9 cellular contexts compared by ENCODE assay signal in the genomic region with DNA sequence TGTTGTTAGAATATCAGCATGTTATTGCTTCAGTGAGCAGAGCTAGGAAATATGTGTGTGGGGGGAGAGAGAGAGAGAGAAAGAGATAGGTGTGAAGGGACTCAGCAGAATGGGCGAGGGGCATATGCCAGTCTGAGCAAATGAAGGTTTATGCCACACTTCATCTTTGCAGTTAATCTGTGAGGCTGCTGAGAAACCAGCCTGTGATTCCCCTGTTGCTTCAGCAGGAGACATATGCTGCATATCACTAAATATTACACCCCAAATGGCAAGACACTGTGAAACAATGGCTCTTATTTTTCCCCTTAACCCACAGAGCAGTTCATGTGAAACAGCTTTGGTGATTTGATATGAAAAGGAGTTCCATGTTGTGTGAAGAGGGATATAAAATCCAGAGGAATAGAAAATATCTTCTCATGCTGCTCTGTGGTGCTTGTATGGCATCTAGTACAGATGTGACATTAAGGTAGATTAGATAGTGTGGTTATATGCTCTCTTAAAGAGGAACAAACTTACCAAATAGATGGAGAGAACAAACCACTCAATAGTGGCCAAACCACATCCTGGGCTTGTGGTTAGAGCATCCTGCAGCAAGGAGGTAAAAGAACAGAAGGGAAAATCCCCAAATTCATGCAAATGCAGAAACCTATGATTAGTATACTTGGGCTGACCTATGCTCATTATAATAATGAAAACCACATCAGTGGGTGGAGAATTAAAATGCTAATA.
DNase-seq lines count a peak whose midpoint lies in the region; ATAC-seq and TF ChIP-seq lines count a peak whose summit lies in the region.
"Had no signal": no experiment of that assay in that cellular context is flagged by ENCODE, and none has a peak within 500 bp of the region (broad histone marks: within the 10 kb centered on the region; RNA-seq: fewer than 3 reads in every experiment).

No MANE protein-coding gene starts in this region.

- no peak overlapping the region for H2BK15ac ChIP-seq in mesendoderm (replicated peaks; ENCODE audit: low read depth)

- H3K36me3 ChIP-seq in right atrium auricular region (no peaks in the 10 kb centered on the region), mesendoderm (ENCODE audit: control insufficient read depth, insufficient read depth, low read length) (no peaks in the 10 kb centered on the region)

- CTCF ChIA-PET in activated naive CD4-positive, alpha-beta T cell treated with anti-CD3 and anti-CD28 coated beads, Interleukin-2, amount 10 ng/mL, durations not matched to agents 7 days and 5 days (lab: Charles Lee) = interaction anchor here (0.9 kb wide), 1 partner anchor 82 kb away, joined by 3 read pairs; no protein-coding TSS in a partner anchor

- H3K9me3 ChIP-seq in right atrium auricular region = no peaks in the 10 kb centered on the region

- peak; percentile 93 for ATAC-seq in GM18520 (IDR thresholded peaks at IDR 0.05; ENCODE audit: unreplicated experiment)
- peak; percentile 100 for ATAC-seq in HG02970 (IDR thresholded peaks at IDR 0.05; ENCODE audit: low FRiP score, unreplicated experiment)

- H4K5ac ChIP-seq in mesendoderm (ENCODE audit: low read length) = no peak overlapping the region

- no CpG with 5 or more reads among the region's 1 CpG for WGBS in mesendoderm (ENCODE audit: extremely low coverage, insufficient coverage, low lambda C conversion rate)

- H3K27ac ChIP-seq in right atrium auricular region = no peak overlapping the region
- no peak overlapping the region for H3K27ac ChIP-seq in caudate nucleus (ENCODE audit: low read depth, low read length)
- H3K27ac ChIP-seq in mesendoderm (ENCODE audit: low read depth, low read length) = no peak overlapping the region

- H3K23ac ChIP-seq in mesendoderm (ENCODE audit: low read length) = no peak overlapping the region

- no peaks in the 10 kb centered on the region for H3K27me3 ChIP-seq in right atrium auricular region
- no peaks in the 10 kb centered on the region for H3K27me3 ChIP-seq in mesendoderm (ENCODE audit: insufficient read depth, low read length, poor library complexity)

- no peak overlapping the region for H3K9ac ChIP-seq in mesendoderm (ENCODE audit: low read length)

- H4K8ac ChIP-seq in mesendoderm (ENCODE audit: low read depth, low read length) = no peak overlapping the region

- H3K27ac Mint-ChIP-seq in activated naive CD4-positive, alpha-beta T cell treated with anti-CD3 and anti-CD28 coated beads, Interleukin-2, amount 10 ng/mL, durations not matched to agents 7 days and 5 days = peak overlapping the region; percentile 94

- H3K79me2 ChIP-seq in mesendoderm (ENCODE audit: control insufficient read depth, insufficient read depth, low read length) = no peaks in the 10 kb centered on the region

- H3K4me1 ChIP-seq in right atrium auricular region (no peaks in the 10 kb centered on the region), mesendoderm (ENCODE audit: control insufficient read depth, low read depth, low read length) (peaks cover under 1% of the 10 kb centered on the region)

- no peak overlapping the region for H3K56ac ChIP-seq in mesendoderm (ENCODE audit: low read length)

- H3K18ac ChIP-seq in mesendoderm (ENCODE audit: low read length) = no peak overlapping the region

- H3K36me3 Mint-ChIP-seq in activated naive CD4-positive, alpha-beta T cell treated with anti-CD3 and anti-CD28 coated beads, Interleukin-2, amount 10 ng/mL, durations not matched to agents 7 days and 5 days = peaks cover 7% of the 10 kb centered on the region

- H3K27me3 Mint-ChIP-seq in activated naive CD4-positive, alpha-beta T cell treated with anti-CD3 and anti-CD28 coated beads, Interleukin-2, amount 10 ng/mL, durations not matched to agents 7 days and 5 days = peaks cover 14% of the 10 kb centered on the region

- no peaks in the 10 kb centered on the region for H3K79me1 ChIP-seq in mesendoderm (ENCODE audit: low read length)

- H2BK5ac ChIP-seq in mesendoderm (ENCODE audit: low read length) = no peak overlapping the region

- no peak overlapping the region for H2BK120ac ChIP-seq in mesendoderm (ENCODE audit: low read depth, low read length)

- peaks cover 47% of the 10 kb centered on the region for H3K4me1 Mint-ChIP-seq in activated naive CD4-positive, alpha-beta T cell treated with anti-CD3 and anti-CD28 coated beads, Interleukin-2, amount 10 ng/mL, durations not matched to agents 7 days and 5 days

- H3K4ac ChIP-seq in mesendoderm (ENCODE audit: low read depth, low read length) = no peak overlapping the region

- H3K4me2 ChIP-seq in mesendoderm (ENCODE audit: low read length) = no peak overlapping the region

- DNase-seq in SKM-1 (lab: John Stamatoyannopoulos, UW; ENCODE audit: unreplicated experiment) = peak; percentile 44
- peak; percentile 96 for DNase-seq in activated naive CD4-positive, alpha-beta T cell treated with anti-CD3 and anti-CD28 coated beads, Interleukin-2, amount 10 ng/mL, durations not matched to agents 7 days and 5 days
- DNase-seq in stimulated activated CD4-positive, alpha-beta T cell treated with anti-CD3 and anti-CD28 coated beads, TNF-alpha, amount 100 ng/mL, for 1 hour (ENCODE audit: low read depth in 3 of 3, low spot score in 1 of 3) = peak; percentile 25 to 48 (median 42)
- DNase-seq in right atrium auricular region (ENCODE audit: low spot score) = no peak
- DNase-seq in caudate nucleus (lab: John Stamatoyannopoulos, UW) = no peak
- no peak for DNase-seq in mesendoderm
- DNase-seq: IMR-90 had no signal

- no peak overlapping the region for H3K4me3 ChIP-seq in right atrium auricular region
- H3K4me3 ChIP-seq in mesendoderm (ENCODE audit: low read length) = no peak overlapping the region

- peak overlapping the region; percentile 74 for H3K4me3 Mint-ChIP-seq in activated naive CD4-positive, alpha-beta T cell treated with anti-CD3 and anti-CD28 coated beads, Interleukin-2, amount 10 ng/mL, durations not matched to agents 7 days and 5 days

- TF ChIP-seq CTCF in right atrium auricular region (IDR thresholded peaks at IDR 0.05) = no peak

- H3K9me3 Mint-ChIP-seq in activated naive CD4-positive, alpha-beta T cell treated with anti-CD3 and anti-CD28 coated beads, Interleukin-2, amount 10 ng/mL, durations not matched to agents 7 days and 5 days = peaks cover 7% of the 10 kb centered on the region

- no peak overlapping the region for H2AK5ac ChIP-seq in mesendoderm (ENCODE audit: low read length)

Comparison
In these comparisons a context has a peak if more than half of its experiments do, and no peak if none do; other contexts are left out.
1. DNase-seq: peak in SKM-1 (single experiment), activated naive CD4-positive, alpha-beta T cell treated with anti-CD3 and anti-CD28 coated beads, Interleukin-2, amount 10 ng/mL, durations not matched to agents 7 days and 5 days (single experiment) and stimulated activated CD4-positive, alpha-beta T cell treated with anti-CD3 and anti-CD28 coated beads, TNF-alpha, amount 100 ng/mL, for 1 hour (3 of 3); none in right atrium auricular region (single experiment), caudate nucleus (0 of 61) and mesendoderm (single experiment).